ENCODE assay signal across 14 cellular contexts in genomic region chr14:57574617-57575288, GRCh38.
A peak's percentile ranks its signal among the peaks of the same experiment; 100 is the strongest.
DNase-seq lines count a peak whose midpoint lies in the region; ATAC-seq and TF ChIP-seq lines count a peak whose summit lies in the region.
"Had no signal": no experiment of that assay in that cellular context is flagged by ENCODE, and none has a peak within 500 bp of the region (broad histone marks: within the 10 kb centered on the region; RNA-seq: fewer than 3 reads in every experiment).

No MANE protein-coding gene starts in this region.

- no peak overlapping the region for H2BK12ac ChIP-seq in mesenchymal stem cell (ENCODE audit: low read length in 2 of 2)

- H4K91ac ChIP-seq in mesenchymal stem cell (ENCODE audit: low read length), result no peak overlapping the region

- H3K36me3 Mint-ChIP-seq in activated naive CD4-positive, alpha-beta T cell treated with anti-CD3 and anti-CD28 coated beads for 36 hours (ENCODE audit: low read depth), result no peaks in the 10 kb centered on the region
- H3K36me3 Mint-ChIP-seq: T-cell had no signal

- CTCF ChIA-PET in activated naive CD4-positive, alpha-beta T cell treated with anti-CD3 and anti-CD28 coated beads for 36 hours (lab: Charles Lee), result no interaction called here

- no peak overlapping the region for H3K9ac ChIP-seq in mesenchymal stem cell (ENCODE audit: low read length)

- H3K4me1 Mint-ChIP-seq in activated naive CD4-positive, alpha-beta T cell treated with anti-CD3 and anti-CD28 coated beads for 36 hours (ENCODE audit: low read depth), result no peaks in the 10 kb centered on the region
- H3K4me1 Mint-ChIP-seq: T-cell had no signal

- no peaks in the 10 kb centered on the region for H3K36me3 ChIP-seq in mesenchymal stem cell (ENCODE audit: control insufficient read depth in 1 of 2, insufficient read depth in 2 of 2, low read depth in 1 of 2, low read length in 2 of 2)
- H3K36me3 ChIP-seq: left ventricle myocardium inferior, neutrophil had no signal

- H2BK120ac ChIP-seq in mesenchymal stem cell (ENCODE audit: low read depth, low read length), result no peak overlapping the region

- H3K4ac ChIP-seq in mesenchymal stem cell (ENCODE audit: low read depth in 1 of 2, low read length in 2 of 2), result no peak overlapping the region

- no peak overlapping the region for H2AFZ ChIP-seq in mesenchymal stem cell (ENCODE audit: low read depth, low read length)

- DNase-seq in G401 (ENCODE audit: low spot score) (peak; percentile 47), HPDE6-E6E7 (ENCODE audit: extremely low spot score) (peak; percentile 4), astrocyte of the spinal cord (ENCODE audit: low read depth, low spot score) (no peak), mesenchymal stem cell (no peak), GM20000 (ENCODE audit: low spot score) (no peak)
- DNase-seq in activated naive CD4-positive, alpha-beta T cell treated with anti-CD3 and anti-CD28 coated beads for 36 hours, result no peak
- DNase-seq: activated CD4-positive, alpha-beta T cell treated with anti-CD3 and anti-CD28 coated beads for 4 hours; glutamatergic neuron; HFFc6; left ventricle myocardium inferior; T-cell had no signal

- H4K8ac ChIP-seq in mesenchymal stem cell (ENCODE audit: low read length), result no peak overlapping the region

- no peaks in the 10 kb centered on the region for H3K9me3 ChIP-seq in mesenchymal stem cell (ENCODE audit: control insufficient read depth, low read length)
- H3K9me3 ChIP-seq: left ventricle myocardium inferior, neutrophil had no signal

- H3K14ac ChIP-seq in mesenchymal stem cell (ENCODE audit: low read length in 2 of 2), result no peak overlapping the region

- no peak overlapping the region for H3K4me2 ChIP-seq in mesenchymal stem cell (ENCODE audit: low read length, poor library complexity, severe bottlenecking)
- H3K4me2 ChIP-seq: smooth muscle cell had no signal

- H3K4me3 Mint-ChIP-seq in activated naive CD4-positive, alpha-beta T cell treated with anti-CD3 and anti-CD28 coated beads for 36 hours, result no peak overlapping the region
- H3K4me3 Mint-ChIP-seq: HFFc6, T-cell had no signal

- H3K4me3 ChIP-seq in astrocyte of the spinal cord (ENCODE audit: low read depth, low read length), result no peak overlapping the region
- H3K4me3 ChIP-seq in mesenchymal stem cell (ENCODE audit: insufficient read depth in 1 of 2, low read depth in 1 of 2, low read length in 2 of 2), result no peak overlapping the region
- H3K4me3 ChIP-seq: left ventricle myocardium inferior, smooth muscle cell had no signal

- no peaks in the 10 kb centered on the region for H3K27me3 Mint-ChIP-seq in activated naive CD4-positive, alpha-beta T cell treated with anti-CD3 and anti-CD28 coated beads for 36 hours (ENCODE audit: low read depth)
- H3K27me3 Mint-ChIP-seq: T-cell had no signal

- in situ Hi-C loops in G401 (cut with HindIII; ENCODE audit: low sequenced_read_pairs) (no loop called here), astrocyte of the spinal cord (cut with HindIII; ENCODE audit: low sequenced_read_pairs) (no loop called here)

- peaks cover 9% of the 10 kb centered on the region for H3K4me1 ChIP-seq in mesenchymal stem cell (ENCODE audit: control insufficient read depth, insufficient read depth, low read depth, low read length)
- H3K4me1 ChIP-seq: left ventricle myocardium inferior had no signal

- 59% methylated on average over 5 of the region's 5 CpGs for WGBS in mesenchymal stem cell

- peak overlapping the region; percentile 63 for H2AK5ac ChIP-seq in mesenchymal stem cell (ENCODE audit: low read length, severe bottlenecking)

- no peak overlapping the region for H2BK15ac ChIP-seq in mesenchymal stem cell (ENCODE audit: low read depth, poor library complexity, severe bottlenecking)

- H2BK5ac ChIP-seq in mesenchymal stem cell (ENCODE audit: low read depth, low read length, poor library complexity, severe bottlenecking), result no peak overlapping the region

- H3K27ac Mint-ChIP-seq in activated naive CD4-positive, alpha-beta T cell treated with anti-CD3 and anti-CD28 coated beads for 36 hours, result no peak overlapping the region
- H3K27ac Mint-ChIP-seq: HFFc6, T-cell had no signal

- H3K27ac ChIP-seq in mesenchymal stem cell (ENCODE audit: low read length, poor library complexity, severe bottlenecking), result no peak overlapping the region
- H3K27ac ChIP-seq: left ventricle myocardium inferior, neutrophil had no signal

- no peaks in the 10 kb centered on the region for H3K79me1 ChIP-seq in mesenchymal stem cell (replicated peaks; ENCODE audit: low read length, poor library complexity, severe bottlenecking)

- H3K9me3 Mint-ChIP-seq in activated naive CD4-positive, alpha-beta T cell treated with anti-CD3 and anti-CD28 coated beads for 36 hours, result no peaks in the 10 kb centered on the region
- H3K9me3 Mint-ChIP-seq: T-cell had no signal

- H3K23ac ChIP-seq in mesenchymal stem cell (ENCODE audit: low read length in 2 of 2), result no peak overlapping the region

- no peak overlapping the region for H3K18ac ChIP-seq in mesenchymal stem cell (ENCODE audit: low read depth in 1 of 2, low read length in 2 of 2)

- no peak for ATAC-seq in HG02852 (IDR thresholded peaks at IDR 0.05; ENCODE audit: unreplicated experiment)
- ATAC-seq: T-cell had no signal

- intact Hi-C loops in activated naive CD4-positive, alpha-beta T cell treated with anti-CD3 and anti-CD28 coated beads for 36 hours (cut with micrococcal nuclease), result no loop called here

- no peaks in the 10 kb centered on the region for H3K27me3 ChIP-seq in mesenchymal stem cell (ENCODE audit: control insufficient read depth in 1 of 2, insufficient read depth in 1 of 2, low read length in 2 of 2)
- H3K27me3 ChIP-seq: neutrophil had no signal

- TF ChIP-seq CTCF in astrocyte of the spinal cord (IDR thresholded peaks at IDR 0.05; ENCODE audit: low read depth, low read length), result peak; percentile 23
- TF ChIP-seq CTCF in GM20000 (IDR thresholded peaks at IDR 0.05; ENCODE audit: extremely low read depth, missing control alignments), result no peak

Comparison
In these comparisons a context has a peak if more than half of its experiments do, and no peak if none do; other contexts are left out.
1. DNase-seq: peak in G401 (single experiment) and HPDE6-E6E7 (single experiment); none in astrocyte of the spinal cord (single experiment), mesenchymal stem cell (single experiment), activated naive CD4-positive, alpha-beta T cell treated with anti-CD3 and anti-CD28 coated beads for 36 hours (single experiment) and GM20000 (single experiment).